Comparison of ENCODE assay signal across 1 cellular context in the genomic region with DNA sequence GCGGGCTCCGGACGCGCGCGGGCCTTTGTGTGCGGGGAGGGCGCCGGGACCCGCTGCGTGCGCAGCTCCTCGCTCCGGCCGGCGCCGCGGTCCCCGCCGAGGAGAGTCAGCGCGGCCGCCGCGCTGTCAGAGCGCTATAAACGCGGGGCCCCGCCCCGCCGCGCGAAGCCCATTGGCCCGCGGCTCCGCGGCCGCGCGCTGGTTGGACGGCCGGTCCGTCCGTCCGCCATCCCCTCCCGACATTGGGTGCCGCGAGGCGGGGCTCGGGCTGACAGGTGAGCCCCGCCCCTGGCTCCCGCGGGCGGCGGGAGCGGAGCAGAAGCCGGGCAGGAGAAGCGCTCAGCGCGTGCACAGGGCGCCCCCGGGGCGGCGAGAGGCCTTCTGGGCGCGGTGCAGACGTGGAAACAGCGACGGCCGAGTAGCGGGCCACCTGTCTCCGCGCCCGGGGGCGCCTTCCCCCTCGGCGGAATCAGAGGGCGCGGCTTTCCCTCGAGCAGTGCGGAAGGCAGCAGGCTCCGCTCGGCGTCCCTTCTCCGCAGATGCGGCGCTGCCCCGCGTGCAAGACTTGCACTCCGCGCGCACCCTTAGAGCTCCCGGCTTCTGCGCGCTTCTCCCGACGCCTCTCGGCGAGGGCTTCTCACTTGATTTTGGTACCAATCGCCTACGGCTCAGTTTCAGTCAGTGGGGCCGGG.
A peak's percentile ranks its signal among the peaks of the same experiment; 100 is the strongest.
TF ChIP-seq lines count a peak whose summit lies in the region.

A gene with protein sequence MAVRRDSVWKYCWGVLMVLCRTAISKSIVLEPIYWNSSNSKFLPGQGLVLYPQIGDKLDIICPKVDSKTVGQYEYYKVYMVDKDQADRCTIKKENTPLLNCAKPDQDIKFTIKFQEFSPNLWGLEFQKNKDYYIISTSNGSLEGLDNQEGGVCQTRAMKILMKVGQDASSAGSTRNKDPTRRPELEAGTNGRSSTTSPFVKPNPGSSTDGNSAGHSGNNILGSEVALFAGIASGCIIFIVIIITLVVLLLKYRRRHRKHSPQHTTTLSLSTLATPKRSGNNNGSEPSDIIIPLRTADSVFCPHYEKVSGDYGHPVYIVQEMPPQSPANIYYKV (minus strand): TSS at position 111 of the 692 bp plus-strand sequence. CDS start 698 bp downstream, outside the sequence.

TF ChIP-seq in HEK293, 187 proteins besides CTCF, POLR2A, EP300 and RAD21 (continued from another document and continues in another):
- TF ChIP-seq ZNF23 (tag by site-specific recombination; IDR thresholded peaks at IDR 0.05; ENCODE audit: borderline replicate concordance): no peak
- TF ChIP-seq ZNF335 (tag by site-specific recombination; conservative IDR thresholded peaks at IDR 0.05): no peak
- no peak for TF ChIP-seq MYNN (tag by site-specific recombination; IDR thresholded peaks at IDR 0.05; ENCODE audit: borderline replicate concordance)
- TF ChIP-seq, protein P1, sequence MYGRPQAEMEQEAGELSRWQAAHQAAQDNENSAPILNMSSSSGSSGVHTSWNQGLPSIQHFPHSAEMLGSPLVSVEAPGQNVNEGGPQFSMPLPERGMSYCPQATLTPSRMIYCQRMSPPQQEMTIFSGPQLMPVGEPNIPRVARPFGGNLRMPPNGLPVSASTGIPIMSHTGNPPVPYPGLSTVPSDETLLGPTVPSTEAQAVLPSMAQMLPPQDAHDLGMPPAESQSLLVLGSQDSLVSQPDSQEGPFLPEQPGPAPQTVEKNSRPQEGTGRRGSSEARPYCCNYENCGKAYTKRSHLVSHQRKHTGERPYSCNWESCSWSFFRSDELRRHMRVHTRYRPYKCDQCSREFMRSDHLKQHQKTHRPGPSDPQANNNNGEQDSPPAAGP (tag by site-specific recombination; IDR thresholded peaks at IDR 0.05): no peak
- TF ChIP-seq ZNF560 (tag by site-specific recombination; IDR thresholded peaks at IDR 0.05; ENCODE audit: borderline replicate concordance): no peak
- TF ChIP-seq, protein P2, sequence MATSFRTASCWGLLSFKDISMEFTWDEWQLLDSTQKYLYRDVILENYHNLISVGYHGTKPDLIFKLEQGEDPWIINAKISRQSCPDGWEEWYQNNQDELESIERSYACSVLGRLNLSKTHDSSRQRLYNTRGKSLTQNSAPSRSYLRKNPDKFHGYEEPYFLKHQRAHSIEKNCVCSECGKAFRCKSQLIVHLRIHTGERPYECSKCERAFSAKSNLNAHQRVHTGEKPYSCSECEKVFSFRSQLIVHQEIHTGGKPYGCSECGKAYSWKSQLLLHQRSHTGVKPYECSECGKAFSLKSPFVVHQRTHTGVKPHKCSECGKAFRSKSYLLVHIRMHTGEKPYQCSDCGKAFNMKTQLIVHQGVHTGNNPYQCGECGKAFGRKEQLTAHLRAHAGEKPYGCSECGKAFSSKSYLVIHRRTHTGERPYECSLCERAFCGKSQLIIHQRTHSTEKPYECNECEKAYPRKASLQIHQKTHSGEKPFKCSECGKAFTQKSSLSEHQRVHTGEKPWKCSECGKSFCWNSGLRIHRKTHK (tag by site-specific recombination; IDR thresholded peaks at IDR 0.05): no peak
- no peak for TF ChIP-seq ZNF626 (tag by site-specific recombination; IDR thresholded peaks at IDR 0.05)
- no peak for TF ChIP-seq ZNF768 (tag by site-specific recombination; IDR thresholded peaks at IDR 0.05)
- TF ChIP-seq, protein P3, sequence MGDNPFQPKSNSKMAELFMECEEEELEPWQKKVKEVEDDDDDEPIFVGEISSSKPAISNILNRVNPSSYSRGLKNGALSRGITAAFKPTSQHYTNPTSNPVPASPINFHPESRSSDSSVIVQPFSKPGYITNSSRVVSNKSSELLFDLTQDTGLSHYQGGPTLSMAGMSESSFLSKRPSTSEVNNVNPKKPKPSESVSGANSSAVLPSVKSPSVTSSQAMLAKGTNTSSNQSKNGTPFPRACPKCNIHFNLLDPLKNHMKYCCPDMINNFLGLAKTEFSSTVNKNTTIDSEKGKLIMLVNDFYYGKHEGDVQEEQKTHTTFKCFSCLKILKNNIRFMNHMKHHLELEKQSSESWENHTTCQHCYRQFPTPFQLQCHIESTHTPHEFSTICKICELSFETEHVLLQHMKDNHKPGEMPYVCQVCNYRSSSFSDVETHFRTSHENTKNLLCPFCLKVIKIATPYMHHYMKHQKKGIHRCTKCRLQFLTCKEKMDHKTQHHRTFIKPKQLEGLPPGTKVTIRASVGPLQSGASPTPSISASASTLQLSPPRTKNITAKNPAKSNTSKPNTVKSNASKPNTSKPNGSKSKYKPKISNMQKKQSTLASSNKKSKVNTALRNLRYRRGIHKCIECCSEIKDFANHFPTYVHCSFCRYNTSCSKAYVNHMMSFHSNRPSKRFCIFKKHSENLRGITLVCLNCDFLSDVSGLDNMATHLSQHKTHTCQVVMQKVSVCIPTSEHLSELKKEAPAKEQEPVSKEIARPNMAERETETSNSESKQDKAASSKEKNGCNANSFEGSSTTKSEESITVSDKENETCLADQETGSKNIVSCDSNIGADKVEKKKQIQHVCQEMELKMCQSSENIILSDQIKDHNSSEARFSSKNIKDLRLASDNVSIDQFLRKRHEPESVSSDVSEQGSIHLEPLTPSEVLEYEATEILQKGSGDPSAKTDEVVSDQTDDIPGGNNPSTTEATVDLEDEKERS (tag by site-specific recombination; IDR thresholded peaks at IDR 0.05): no peak
- TF ChIP-seq ZNF394 (tag by site-specific recombination; IDR thresholded peaks at IDR 0.05; ENCODE audit: borderline replicate concordance): peak; percentile 94
- no peak for TF ChIP-seq ZNF707 (tag by site-specific recombination; IDR thresholded peaks at IDR 0.05)
- TF ChIP-seq ZNF561 (tag by site-specific recombination; IDR thresholded peaks at IDR 0.05; ENCODE audit: borderline replicate concordance): no peak; the same call in 1 of the 2 replicates
- 0 out of 2 replicates have a peak, but pooled peaks have one; percentile 49 for TF ChIP-seq ZNF610 (tag by site-specific recombination; IDR thresholded peaks at IDR 0.05; ENCODE audit: borderline replicate concordance)
- TF ChIP-seq ZFP41 (tag by site-specific recombination; IDR thresholded peaks at IDR 0.05; ENCODE audit: borderline replicate concordance): no peak
- no peak for TF ChIP-seq TRIM28 (IDR thresholded peaks at IDR 0.05; ENCODE audit: borderline replicate concordance, low read length)
- TF ChIP-seq ZNF416 (tag by site-specific recombination; IDR thresholded peaks at IDR 0.05): no peak
- TF ChIP-seq, protein P4, sequence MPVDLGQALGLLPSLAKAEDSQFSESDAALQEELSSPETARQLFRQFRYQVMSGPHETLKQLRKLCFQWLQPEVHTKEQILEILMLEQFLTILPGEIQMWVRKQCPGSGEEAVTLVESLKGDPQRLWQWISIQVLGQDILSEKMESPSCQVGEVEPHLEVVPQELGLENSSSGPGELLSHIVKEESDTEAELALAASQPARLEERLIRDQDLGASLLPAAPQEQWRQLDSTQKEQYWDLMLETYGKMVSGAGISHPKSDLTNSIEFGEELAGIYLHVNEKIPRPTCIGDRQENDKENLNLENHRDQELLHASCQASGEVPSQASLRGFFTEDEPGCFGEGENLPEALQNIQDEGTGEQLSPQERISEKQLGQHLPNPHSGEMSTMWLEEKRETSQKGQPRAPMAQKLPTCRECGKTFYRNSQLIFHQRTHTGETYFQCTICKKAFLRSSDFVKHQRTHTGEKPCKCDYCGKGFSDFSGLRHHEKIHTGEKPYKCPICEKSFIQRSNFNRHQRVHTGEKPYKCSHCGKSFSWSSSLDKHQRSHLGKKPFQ (tag by site-specific recombination; IDR thresholded peaks at IDR 0.05): no peak
- peak; percentile 70; the same call in 1 of the 2 replicates for TF ChIP-seq ZNF76 (tag by site-specific recombination; IDR thresholded peaks at IDR 0.05; ENCODE audit: borderline replicate concordance, low read depth)
- no peak for TF ChIP-seq ZNF184 (tag by site-specific recombination; IDR thresholded peaks at IDR 0.05)
- TF ChIP-seq ZNF670 (tag by site-specific recombination; IDR thresholded peaks at IDR 0.05; ENCODE audit: low read depth): no peak
- TF ChIP-seq, protein P5, sequence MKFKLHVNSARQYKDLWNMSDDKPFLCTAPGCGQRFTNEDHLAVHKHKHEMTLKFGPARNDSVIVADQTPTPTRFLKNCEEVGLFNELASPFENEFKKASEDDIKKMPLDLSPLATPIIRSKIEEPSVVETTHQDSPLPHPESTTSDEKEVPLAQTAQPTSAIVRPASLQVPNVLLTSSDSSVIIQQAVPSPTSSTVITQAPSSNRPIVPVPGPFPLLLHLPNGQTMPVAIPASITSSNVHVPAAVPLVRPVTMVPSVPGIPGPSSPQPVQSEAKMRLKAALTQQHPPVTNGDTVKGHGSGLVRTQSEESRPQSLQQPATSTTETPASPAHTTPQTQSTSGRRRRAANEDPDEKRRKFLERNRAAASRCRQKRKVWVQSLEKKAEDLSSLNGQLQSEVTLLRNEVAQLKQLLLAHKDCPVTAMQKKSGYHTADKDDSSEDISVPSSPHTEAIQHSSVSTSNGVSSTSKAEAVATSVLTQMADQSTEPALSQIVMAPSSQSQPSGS (tag by site-specific recombination; IDR thresholded peaks at IDR 0.05; ENCODE audit: low read depth): no peak
- TF ChIP-seq ZNF132 (tag by site-specific recombination; IDR thresholded peaks at IDR 0.05; ENCODE audit: borderline replicate concordance): no peak
- TF ChIP-seq MEIS1 (CRISPR knock-in tag; IDR thresholded peaks at IDR 0.05; ENCODE audit: borderline replicate concordance): no peak
- TF ChIP-seq ZNF274 (IDR thresholded peaks at IDR 0.05; ENCODE audit: low read length): no peak
- TF ChIP-seq ZNF274 (tag by site-specific recombination; IDR thresholded peaks at IDR 0.05; ENCODE audit: borderline replicate concordance): no peak
- no peak for TF ChIP-seq ZNF16 (tag by site-specific recombination; IDR thresholded peaks at IDR 0.05; ENCODE audit: low read depth)
- no peak for TF ChIP-seq ZNF621 (tag by site-specific recombination; IDR thresholded peaks at IDR 0.05)
- no peak for TF ChIP-seq ZSCAN30 (tag by site-specific recombination; IDR thresholded peaks at IDR 0.05)
- TF ChIP-seq ZNF791 (tag by site-specific recombination; IDR thresholded peaks at IDR 0.05): no peak
- TF ChIP-seq, protein P6, sequence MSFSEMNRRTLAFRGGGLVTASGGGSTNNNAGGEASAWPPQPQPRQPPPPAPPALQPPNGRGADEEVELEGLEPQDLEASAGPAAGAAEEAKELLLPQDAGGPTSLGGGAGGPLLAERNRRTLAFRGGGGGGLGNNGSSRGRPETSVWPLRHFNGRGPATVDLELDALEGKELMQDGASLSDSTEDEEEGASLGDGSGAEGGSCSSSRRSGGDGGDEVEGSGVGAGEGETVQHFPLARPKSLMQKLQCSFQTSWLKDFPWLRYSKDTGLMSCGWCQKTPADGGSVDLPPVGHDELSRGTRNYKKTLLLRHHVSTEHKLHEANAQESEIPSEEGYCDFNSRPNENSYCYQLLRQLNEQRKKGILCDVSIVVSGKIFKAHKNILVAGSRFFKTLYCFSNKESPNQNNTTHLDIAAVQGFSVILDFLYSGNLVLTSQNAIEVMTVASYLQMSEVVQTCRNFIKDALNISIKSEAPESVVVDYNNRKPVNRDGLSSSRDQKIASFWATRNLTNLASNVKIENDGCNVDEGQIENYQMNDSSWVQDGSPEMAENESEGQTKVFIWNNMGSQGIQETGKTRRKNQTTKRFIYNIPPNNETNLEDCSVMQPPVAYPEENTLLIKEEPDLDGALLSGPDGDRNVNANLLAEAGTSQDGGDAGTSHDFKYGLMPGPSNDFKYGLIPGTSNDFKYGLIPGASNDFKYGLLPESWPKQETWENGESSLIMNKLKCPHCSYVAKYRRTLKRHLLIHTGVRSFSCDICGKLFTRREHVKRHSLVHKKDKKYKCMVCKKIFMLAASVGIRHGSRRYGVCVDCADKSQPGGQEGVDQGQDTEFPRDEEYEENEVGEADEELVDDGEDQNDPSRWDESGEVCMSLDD (tag by site-specific recombination; IDR thresholded peaks at IDR 0.05): 0 out of 2 replicates have a peak, but pooled peaks have one; percentile 80
- no peak for TF ChIP-seq ZNF366 (tag by site-specific recombination; conservative IDR thresholded peaks at IDR 0.05)
- no peak for TF ChIP-seq SALL2 (tag by site-specific recombination; IDR thresholded peaks at IDR 0.05; ENCODE audit: borderline replicate concordance)
- TF ChIP-seq, protein P7, sequence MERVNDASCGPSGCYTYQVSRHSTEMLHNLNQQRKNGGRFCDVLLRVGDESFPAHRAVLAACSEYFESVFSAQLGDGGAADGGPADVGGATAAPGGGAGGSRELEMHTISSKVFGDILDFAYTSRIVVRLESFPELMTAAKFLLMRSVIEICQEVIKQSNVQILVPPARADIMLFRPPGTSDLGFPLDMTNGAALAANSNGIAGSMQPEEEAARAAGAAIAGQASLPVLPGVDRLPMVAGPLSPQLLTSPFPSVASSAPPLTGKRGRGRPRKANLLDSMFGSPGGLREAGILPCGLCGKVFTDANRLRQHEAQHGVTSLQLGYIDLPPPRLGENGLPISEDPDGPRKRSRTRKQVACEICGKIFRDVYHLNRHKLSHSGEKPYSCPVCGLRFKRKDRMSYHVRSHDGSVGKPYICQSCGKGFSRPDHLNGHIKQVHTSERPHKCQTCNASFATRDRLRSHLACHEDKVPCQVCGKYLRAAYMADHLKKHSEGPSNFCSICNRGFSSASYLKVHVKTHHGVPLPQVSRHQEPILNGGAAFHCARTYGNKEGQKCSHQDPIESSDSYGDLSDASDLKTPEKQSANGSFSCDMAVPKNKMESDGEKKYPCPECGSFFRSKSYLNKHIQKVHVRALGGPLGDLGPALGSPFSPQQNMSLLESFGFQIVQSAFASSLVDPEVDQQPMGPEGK (tag by site-specific recombination; IDR thresholded peaks at IDR 0.05): peak; percentile 80
- no peak for TF ChIP-seq ZNF747 (tag by site-specific recombination; IDR thresholded peaks at IDR 0.05)
- no peak for TF ChIP-seq ZNF292 (tag by site-specific recombination; IDR thresholded peaks at IDR 0.05; ENCODE audit: borderline replicate concordance, low read depth)
- TF ChIP-seq ZNF2 (tag by site-specific recombination; IDR thresholded peaks at IDR 0.05): no peak
- TF ChIP-seq ZNF138 (tag by site-specific recombination; IDR thresholded peaks at IDR 0.05; ENCODE audit: borderline replicate concordance): no peak
- TF ChIP-seq ZNF404 (tag by site-specific recombination; IDR thresholded peaks at IDR 0.05): no peak
- no peak for TF ChIP-seq SCRT1 (tag by site-specific recombination; IDR thresholded peaks at IDR 0.05; ENCODE audit: borderline replicate concordance)
- peak; percentile 22; the same call in 1 of the 2 replicates for TF ChIP-seq KLF9 (tag by site-specific recombination; IDR thresholded peaks at IDR 0.05; ENCODE audit: low read depth)
- no peak for TF ChIP-seq ZNF785 (tag by site-specific recombination; IDR thresholded peaks at IDR 0.05)
- no peak for TF ChIP-seq GLI2 (tag by site-specific recombination; IDR thresholded peaks at IDR 0.05; ENCODE audit: borderline replicate concordance, low read depth)
- TF ChIP-seq ZNF48 (tag by site-specific recombination; IDR thresholded peaks at IDR 0.05): no peak
- no peak for TF ChIP-seq ZBTB1 (tag by site-specific recombination; IDR thresholded peaks at IDR 0.05)
- no peak for TF ChIP-seq ZNF571 (tag by site-specific recombination; IDR thresholded peaks at IDR 0.05)
- TF ChIP-seq ZNF623 (tag by site-specific recombination; IDR thresholded peaks at IDR 0.05): no peak
- TF ChIP-seq ZNF629 (tag by site-specific recombination; IDR thresholded peaks at IDR 0.05): no peak; the same call in 1 of the 2 replicates
- no peak for TF ChIP-seq ZNF654 (tag by site-specific recombination; IDR thresholded peaks at IDR 0.05; ENCODE audit: low read depth)
- TF ChIP-seq HOXC10 (CRISPR knock-in tag; IDR thresholded peaks at IDR 0.05): no peak
- TF ChIP-seq ZNF501 (tag by site-specific recombination; IDR thresholded peaks at IDR 0.05): no peak
- TF ChIP-seq KLF7 (tag by site-specific recombination; IDR thresholded peaks at IDR 0.05; ENCODE audit: borderline replicate concordance): no peak
- no peak for TF ChIP-seq ZBTB48 (tag by site-specific recombination; IDR thresholded peaks at IDR 0.05)
- TF ChIP-seq ZNF341 (tag by site-specific recombination; IDR thresholded peaks at IDR 0.05; ENCODE audit: low read depth): 0 out of 2 replicates have a peak, but pooled peaks have one; percentile 42
